1 cellular context compared by ENCODE assay signal in genomic region chr10:121324678-121325213, GRCh38.
TF ChIP-seq lines count a peak whose summit lies in the region.

No MANE protein-coding gene starts in this region.

TF ChIP-seq in A549, 52 proteins besides CTCF, POLR2A, EP300 and RAD21 (continued from another document):
- TF ChIP-seq REST (IDR thresholded peaks at IDR 0.05): no peak
